ENCODE assay signal across 1 cellular context in genomic region chr19:39480337-39481228, GRCh38.
TF ChIP-seq lines count a peak whose summit lies in the region.

TIMM50 (plus strand) TSS chr19:39480838; CDS start chr19:39480854, 16 bp downstream.

TF ChIP-seq in HepG2, 621 proteins besides CTCF, POLR2A, EP300 and RAD21 (continued from another document and continues in another):
- TF ChIP-seq ZNF503 (CRISPR knock-in tag; IDR thresholded peaks at IDR 0.05) (no peak), U2AF1 (optimal IDR thresholded peaks at IDR 0.05; ENCODE audit: low read depth, low read length) (no peak), KDM3A (CRISPR knock-in tag; IDR thresholded peaks at IDR 0.05; ENCODE audit: low read depth) (0 out of 2 replicates have a peak, but pooled peaks have one; percentile 58), NFIC (IDR thresholded peaks at IDR 0.05; ENCODE audit: low read length) (no peak), ZSCAN29 (CRISPR knock-in tag; conservative IDR thresholded peaks at IDR 0.05) (no peak; the same call in 1 of the 2 replicates), ZNF280B (CRISPR knock-in tag; IDR thresholded peaks at IDR 0.05; ENCODE audit: borderline replicate concordance) (no peak; the same call in 1 of the 2 replicates), PHF8 (CRISPR knock-in tag; IDR thresholded peaks at IDR 0.05) (peak; percentile 88), ZBTB42 (CRISPR knock-in tag; IDR thresholded peaks at IDR 0.05) (no peak), ZFP41 (CRISPR knock-in tag; IDR thresholded peaks at IDR 0.05; ENCODE audit: borderline replicate concordance) (no peak; the same call in 1 of the 2 replicates), SIN3B (IDR thresholded peaks at IDR 0.05; ENCODE audit: low read length) (peak; percentile 72), ZNF44 (CRISPR knock-in tag; IDR thresholded peaks at IDR 0.05) (no peak), ZNF720 (CRISPR knock-in tag; IDR thresholded peaks at IDR 0.05) (no peak), ZNF282 (IDR thresholded peaks at IDR 0.05; ENCODE audit: partially characterized antibody) (no peak), ZNF281 (CRISPR knock-in tag; IDR thresholded peaks at IDR 0.05; ENCODE audit: borderline replicate concordance) (peak; percentile 71; the same call in 1 of the 2 replicates), ZC3H13 (CRISPR knock-in tag; IDR thresholded peaks at IDR 0.05) (0 out of 2 replicates have a peak, but pooled peaks have one; percentile 39), ZNF225 (CRISPR knock-in tag; IDR thresholded peaks at IDR 0.05) (peak; percentile 73; the same call in 1 of the 2 replicates), FOXP4 (CRISPR knock-in tag; IDR thresholded peaks at IDR 0.05) (peak; percentile 54; the same call in 1 of the 2 replicates), ZNF773 (CRISPR knock-in tag; IDR thresholded peaks at IDR 0.05; ENCODE audit: borderline replicate concordance) (no peak), HNF4G (IDR thresholded peaks at IDR 0.05; ENCODE audit: borderline replicate concordance, low read depth, low read length) (peak; percentile 26; the same call in 1 of the 2 replicates), HNF4G (CRISPR knock-in tag; IDR thresholded peaks at IDR 0.05; ENCODE audit: borderline replicate concordance, low read depth) (no peak; the same call in 1 of the 2 replicates), NR2C2 (CRISPR knock-in tag; IDR thresholded peaks at IDR 0.05; ENCODE audit: borderline replicate concordance) (peak; percentile 84), ZNF331 (CRISPR knock-in tag; IDR thresholded peaks at IDR 0.05) (peak; percentile 78; the same call in 1 of the 2 replicates), ZFP37 (CRISPR knock-in tag; IDR thresholded peaks at IDR 0.05; ENCODE audit: borderline replicate concordance) (no peak), ZFY (CRISPR knock-in tag; IDR thresholded peaks at IDR 0.05) (peak; percentile 82), ZNF207 (IDR thresholded peaks at IDR 0.05; ENCODE audit: borderline replicate concordance) (no peak), MED8 (CRISPR knock-in tag; IDR thresholded peaks at IDR 0.05; ENCODE audit: insufficient replicate concordance) (no peak), MYPOP (CRISPR knock-in tag; IDR thresholded peaks at IDR 0.05) (peak; percentile 92), KLF11 (CRISPR knock-in tag; IDR thresholded peaks at IDR 0.05) (peak; percentile 83), THYN1 (CRISPR knock-in tag; IDR thresholded peaks at IDR 0.05; ENCODE audit: borderline replicate concordance, low read depth) (no peak), SUZ12 (IDR thresholded peaks at IDR 0.05; ENCODE audit: low read depth, low read length) (no peak), CHD4 (IDR thresholded peaks at IDR 0.05; ENCODE audit: borderline replicate concordance, low read length) (no peak), ZNF256 (CRISPR knock-in tag; conservative IDR thresholded peaks at IDR 0.05) (no peak), BCLAF1 (IDR thresholded peaks at IDR 0.05) (no peak), ZNF746 (CRISPR knock-in tag; IDR thresholded peaks at IDR 0.05) (peak; percentile 55), MIER3 (CRISPR knock-in tag; IDR thresholded peaks at IDR 0.05; ENCODE audit: borderline replicate concordance) (peak; percentile 86; the same call in 1 of the 2 replicates), ZNF24 (IDR thresholded peaks at IDR 0.05) (no peak), RARA (CRISPR knock-in tag; IDR thresholded peaks at IDR 0.05) (peak; percentile 18; the same call in 1 of the 2 replicates)
- TF ChIP-seq, protein P1, sequence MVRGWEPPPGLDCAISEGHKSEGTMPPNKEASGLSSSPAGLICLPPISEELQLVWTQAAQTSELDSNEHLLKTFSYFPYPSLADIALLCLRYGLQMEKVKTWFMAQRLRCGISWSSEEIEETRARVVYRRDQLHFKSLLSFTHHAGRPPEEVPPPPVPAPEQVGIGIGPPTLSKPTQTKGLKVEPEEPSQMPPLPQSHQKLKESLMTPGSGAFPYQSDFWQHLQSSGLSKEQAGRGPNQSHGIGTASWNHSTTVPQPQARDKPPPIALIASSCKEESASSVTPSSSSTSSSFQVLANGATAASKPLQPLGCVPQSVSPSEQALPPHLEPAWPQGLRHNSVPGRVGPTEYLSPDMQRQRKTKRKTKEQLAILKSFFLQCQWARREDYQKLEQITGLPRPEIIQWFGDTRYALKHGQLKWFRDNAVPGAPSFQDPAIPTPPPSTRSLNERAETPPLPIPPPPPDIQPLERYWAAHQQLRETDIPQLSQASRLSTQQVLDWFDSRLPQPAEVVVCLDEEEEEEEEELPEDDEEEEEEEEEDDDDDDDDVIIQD (CRISPR knock-in tag; IDR thresholded peaks at IDR 0.05; ENCODE audit: low read depth): 0 out of 2 replicates have a peak, but pooled peaks have one; percentile 30
- TF ChIP-seq, protein P2, sequence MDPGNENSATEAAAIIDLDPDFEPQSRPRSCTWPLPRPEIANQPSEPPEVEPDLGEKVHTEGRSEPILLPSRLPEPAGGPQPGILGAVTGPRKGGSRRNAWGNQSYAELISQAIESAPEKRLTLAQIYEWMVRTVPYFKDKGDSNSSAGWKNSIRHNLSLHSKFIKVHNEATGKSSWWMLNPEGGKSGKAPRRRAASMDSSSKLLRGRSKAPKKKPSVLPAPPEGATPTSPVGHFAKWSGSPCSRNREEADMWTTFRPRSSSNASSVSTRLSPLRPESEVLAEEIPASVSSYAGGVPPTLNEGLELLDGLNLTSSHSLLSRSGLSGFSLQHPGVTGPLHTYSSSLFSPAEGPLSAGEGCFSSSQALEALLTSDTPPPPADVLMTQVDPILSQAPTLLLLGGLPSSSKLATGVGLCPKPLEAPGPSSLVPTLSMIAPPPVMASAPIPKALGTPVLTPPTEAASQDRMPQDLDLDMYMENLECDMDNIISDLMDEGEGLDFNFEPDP (CRISPR knock-in tag; conservative IDR thresholded peaks at IDR 0.05): no peak
- TF ChIP-seq, protein P3, sequence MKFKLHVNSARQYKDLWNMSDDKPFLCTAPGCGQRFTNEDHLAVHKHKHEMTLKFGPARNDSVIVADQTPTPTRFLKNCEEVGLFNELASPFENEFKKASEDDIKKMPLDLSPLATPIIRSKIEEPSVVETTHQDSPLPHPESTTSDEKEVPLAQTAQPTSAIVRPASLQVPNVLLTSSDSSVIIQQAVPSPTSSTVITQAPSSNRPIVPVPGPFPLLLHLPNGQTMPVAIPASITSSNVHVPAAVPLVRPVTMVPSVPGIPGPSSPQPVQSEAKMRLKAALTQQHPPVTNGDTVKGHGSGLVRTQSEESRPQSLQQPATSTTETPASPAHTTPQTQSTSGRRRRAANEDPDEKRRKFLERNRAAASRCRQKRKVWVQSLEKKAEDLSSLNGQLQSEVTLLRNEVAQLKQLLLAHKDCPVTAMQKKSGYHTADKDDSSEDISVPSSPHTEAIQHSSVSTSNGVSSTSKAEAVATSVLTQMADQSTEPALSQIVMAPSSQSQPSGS (CRISPR knock-in tag; IDR thresholded peaks at IDR 0.05): peak; percentile 73
- TF ChIP-seq, protein P4, sequence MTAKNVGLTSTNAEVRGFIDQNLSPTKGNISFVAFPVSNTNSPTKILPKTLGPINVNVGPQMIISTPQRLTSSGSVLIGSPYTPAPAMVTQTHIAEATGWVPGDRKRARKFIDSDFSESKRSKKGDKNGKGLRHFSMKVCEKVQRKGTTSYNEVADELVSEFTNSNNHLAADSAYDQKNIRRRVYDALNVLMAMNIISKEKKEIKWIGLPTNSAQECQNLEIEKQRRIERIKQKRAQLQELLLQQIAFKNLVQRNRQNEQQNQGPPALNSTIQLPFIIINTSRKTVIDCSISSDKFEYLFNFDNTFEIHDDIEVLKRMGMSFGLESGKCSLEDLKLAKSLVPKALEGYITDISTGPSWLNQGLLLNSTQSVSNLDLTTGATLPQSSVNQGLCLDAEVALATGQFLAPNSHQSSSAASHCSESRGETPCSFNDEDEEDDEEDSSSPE (CRISPR knock-in tag; IDR thresholded peaks at IDR 0.05): peak; percentile 77
- TF ChIP-seq, protein P5, sequence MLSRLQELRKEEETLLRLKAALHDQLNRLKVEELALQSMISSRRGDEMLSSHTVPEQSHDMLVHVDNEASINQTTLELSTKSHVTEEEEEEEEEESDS (CRISPR knock-in tag; IDR thresholded peaks at IDR 0.05; ENCODE audit: borderline replicate concordance): no peak
